Comparison of ENCODE assay signal across 22 cellular contexts in genomic region chr3:40465111-40465407, GRCh38. TPM values are rescaled to one million over a fixed set of nuclear protein-coding genes. Genes with fewer than 3 reads are reported as not detected.
A peak's percentile ranks its signal among the peaks of the same experiment; 100 is the strongest.
DNase-seq lines count a peak whose midpoint lies in the region; ATAC-seq and TF ChIP-seq lines count a peak whose summit lies in the region.
"Had no signal": no experiment of that assay in that cellular context is flagged by ENCODE, and none has a peak within 500 bp of the region (broad histone marks: within the 10 kb centered on the region; RNA-seq: fewer than 3 reads in every experiment).

No MANE protein-coding gene starts in this region.

- H3K27ac ChIP-seq in Panc1 (ENCODE audit: low read length) = no peak overlapping the region
- H3K27ac ChIP-seq: C4-2B, GM23248, heart right ventricle, lower lobe of right lung, psoas muscle, tibial nerve had no signal

- CTCF ChIA-PET in activated CD4-positive, alpha-beta memory T cell treated with anti-CD3 and anti-CD28 coated beads, Interleukin-2, amount 10 ng/mL, durations not matched to agents 7 days and 5 days (lab: Charles Lee) = interaction anchor here (1.0 kb wide), 1 partner anchor 12 kb away, joined by 3 read pairs; the partner anchor contains the start of gene ZNF619
- CTCF ChIA-PET in activated CD4-positive, alpha-beta memory T cell treated with anti-CD3 and anti-CD28 coated beads for 36 hours (lab: Charles Lee) = no interaction called here
- CTCF ChIA-PET in Panc1 (lab: Charles Lee) = no interaction called here

- peak; percentile 46; the same call in 1 of the 2 replicates for ATAC-seq in Panc1
- no peak for ATAC-seq in HG03520 (IDR thresholded peaks at IDR 0.05; ENCODE audit: unreplicated experiment)
- ATAC-seq: heart right ventricle, lower lobe of right lung, psoas muscle had no signal

- H3K4me1 Mint-ChIP-seq in activated CD4-positive, alpha-beta memory T cell treated with anti-CD3 and anti-CD28 coated beads, Interleukin-2, amount 10 ng/mL, durations not matched to agents 7 days and 5 days = peaks cover 43% of the 10 kb centered on the region
- H3K4me1 Mint-ChIP-seq in activated CD4-positive, alpha-beta memory T cell treated with anti-CD3 and anti-CD28 coated beads for 36 hours (ENCODE audit: low read depth) = peaks cover 28% of the 10 kb centered on the region
- H3K4me1 Mint-ChIP-seq in chondrocyte (ENCODE audit: low read depth) (peaks cover 3% of the 10 kb centered on the region), osteocyte (ENCODE audit: unreplicated experiment) (peaks cover 1% of the 10 kb centered on the region)

- DNase-seq in activated CD4-positive, alpha-beta memory T cell treated with anti-CD3 and anti-CD28 coated beads, Interleukin-2, amount 10 ng/mL, durations not matched to agents 7 days and 5 days = no peak
- DNase-seq in activated CD4-positive, alpha-beta memory T cell treated with anti-CD3 and anti-CD28 coated beads for 36 hours = no peak
- DNase-seq in Panc1 (ENCODE audit: low read depth, low spot score) = no peak
- DNase-seq in chondrocyte (ENCODE audit: low spot score) = no peak
- DNase-seq in osteocyte (ENCODE audit: extremely low spot score, unreplicated experiment) = no peak
- no peak for DNase-seq in NCI-H2227 (lab: John Stamatoyannopoulos, UW; ENCODE audit: unreplicated experiment)
- DNase-seq in GM03348 (ENCODE audit: low spot score) = no peak
- DNase-seq: activated T-cell treated with anti-CD3 and anti-CD28 coated beads, Interleukin-2, amount 50 U/mL, for 4 hours; GM23248; heart right ventricle; lower lobe of right lung; MM.1S; naive B cell; NCI-H345; psoas muscle; RPMI8226; spleen had no signal

- H3K27me3 ChIP-seq in Panc1 (ENCODE audit: control insufficient read depth, insufficient read depth, low read length) = no peaks in the 10 kb centered on the region
- H3K27me3 ChIP-seq: heart right ventricle, spleen, tibial nerve had no signal

- no peaks in the 10 kb centered on the region for H3K27me3 Mint-ChIP-seq in activated CD4-positive, alpha-beta memory T cell treated with anti-CD3 and anti-CD28 coated beads, Interleukin-2, amount 10 ng/mL, durations not matched to agents 7 days and 5 days
- no peaks in the 10 kb centered on the region for H3K27me3 Mint-ChIP-seq in activated CD4-positive, alpha-beta memory T cell treated with anti-CD3 and anti-CD28 coated beads for 36 hours
- H3K27me3 Mint-ChIP-seq in chondrocyte (ENCODE audit: low read depth) (no peaks in the 10 kb centered on the region), osteocyte (ENCODE audit: unreplicated experiment) (no peaks in the 10 kb centered on the region)
- H3K27me3 Mint-ChIP-seq: activated CD4-positive, alpha-beta T cell treated with anti-CD3 and anti-CD28 coated beads, Interleukin-2, amount 10 ng/mL, durations not matched to agents 24 days and 14 days; central memory CD8-positive, alpha-beta T cell; naive B cell had no signal

- H3K36me3 Mint-ChIP-seq in activated CD4-positive, alpha-beta memory T cell treated with anti-CD3 and anti-CD28 coated beads, Interleukin-2, amount 10 ng/mL, durations not matched to agents 7 days and 5 days (ENCODE audit: low read depth) = peaks cover 65% of the 10 kb centered on the region
- H3K36me3 Mint-ChIP-seq in activated CD4-positive, alpha-beta memory T cell treated with anti-CD3 and anti-CD28 coated beads for 36 hours = peaks cover 47% of the 10 kb centered on the region
- H3K36me3 Mint-ChIP-seq in chondrocyte (ENCODE audit: low read depth) (peaks cover 26% of the 10 kb centered on the region), osteocyte (ENCODE audit: unreplicated experiment) (peaks cover 33% of the 10 kb centered on the region)

- intact Hi-C loops in activated CD4-positive, alpha-beta memory T cell treated with anti-CD3 and anti-CD28 coated beads for 36 hours (cut with micrococcal nuclease) = no loop called here
- intact Hi-C loops in Panc1 (cut with micrococcal nuclease; ENCODE audit: unreplicated experiment) = no loop called here

- no peak overlapping the region for H3K4me3 Mint-ChIP-seq in activated CD4-positive, alpha-beta memory T cell treated with anti-CD3 and anti-CD28 coated beads, Interleukin-2, amount 10 ng/mL, durations not matched to agents 7 days and 5 days
- H3K4me3 Mint-ChIP-seq in activated CD4-positive, alpha-beta memory T cell treated with anti-CD3 and anti-CD28 coated beads for 36 hours = no peak overlapping the region
- no peak overlapping the region for H3K4me3 Mint-ChIP-seq in chondrocyte (ENCODE audit: unreplicated experiment)
- no peak overlapping the region for H3K4me3 Mint-ChIP-seq in osteocyte (ENCODE audit: unreplicated experiment)
- H3K4me3 Mint-ChIP-seq: activated CD4-positive, alpha-beta T cell treated with anti-CD3 and anti-CD28 coated beads, Interleukin-2, amount 10 ng/mL, durations not matched to agents 24 days and 14 days; naive B cell had no signal

- in situ Hi-C loops in Panc1 (cut with HindIII; ENCODE audit: low pct_unique_long_range_greater_than_20kb, low sequenced_read_pairs) = no loop called here

- no peaks in the 10 kb centered on the region for H3K9me3 ChIP-seq in Panc1 (ENCODE audit: control insufficient read depth, insufficient read depth, low read depth, low read length)
- H3K9me3 ChIP-seq: heart right ventricle, lower lobe of right lung, psoas muscle, spleen, tibial nerve had no signal

- no peak overlapping the region for H3K4me3 ChIP-seq in Panc1 (ENCODE audit: low read depth in 2 of 2, low read length in 2 of 2)
- H3K4me3 ChIP-seq: GM23248, heart right ventricle, lower lobe of right lung, psoas muscle, spleen, tibial nerve had no signal

- no peaks in the 10 kb centered on the region for H3K9me3 Mint-ChIP-seq in activated CD4-positive, alpha-beta memory T cell treated with anti-CD3 and anti-CD28 coated beads, Interleukin-2, amount 10 ng/mL, durations not matched to agents 7 days and 5 days
- no peaks in the 10 kb centered on the region for H3K9me3 Mint-ChIP-seq in activated CD4-positive, alpha-beta memory T cell treated with anti-CD3 and anti-CD28 coated beads for 36 hours
- no peaks in the 10 kb centered on the region for H3K9me3 Mint-ChIP-seq in chondrocyte (ENCODE audit: low read depth)
- H3K9me3 Mint-ChIP-seq in osteocyte (ENCODE audit: unreplicated experiment) = no peaks in the 10 kb centered on the region
- H3K9me3 Mint-ChIP-seq: activated CD4-positive, alpha-beta T cell treated with anti-CD3 and anti-CD28 coated beads, Interleukin-2, amount 10 ng/mL, durations not matched to agents 24 days and 14 days; activated T-cell treated with anti-CD3 and anti-CD28 coated beads, Interleukin-2, amount 50 U/mL, for 4 hours; central memory CD8-positive, alpha-beta T cell; naive B cell had no signal

- peaks cover 16% of the 10 kb centered on the region; the same call in 1 of the 2 replicates for H3K36me3 ChIP-seq in Panc1 (ENCODE audit: control insufficient read depth, insufficient read depth, low read length)

- POLR2A ChIA-PET in activated CD4-positive, alpha-beta memory T cell treated with anti-CD3 and anti-CD28 coated beads, Interleukin-2, amount 10 ng/mL, durations not matched to agents 7 days and 5 days (lab: Charles Lee) = interaction anchor here (0.7 to 3.3 kb wide), 5 partner anchors 9 to 59 kb away, joined by 4 to 19 read pairs (median 13); partner anchors contain the start of gene ZNF619
- POLR2A ChIA-PET in activated CD4-positive, alpha-beta memory T cell treated with anti-CD3 and anti-CD28 coated beads for 36 hours (lab: Charles Lee) = interaction anchor here (1.3 kb wide), 1 partner anchor 8 kb away, joined by 4 read pairs; no protein-coding TSS in a partner anchor
- POLR2A ChIA-PET in Panc1 (lab: Charles Lee) = no interaction called here

- TF ChIP-seq CTCF in Panc1 (IDR thresholded peaks at IDR 0.05) = no peak
- TF ChIP-seq CTCF in chondrocyte (IDR thresholded peaks at IDR 0.05) = no peak
- no peak for TF ChIP-seq CTCF in osteocyte (IDR thresholded peaks at IDR 0.05)

- peak overlapping the region; percentile 4 for H3K27ac Mint-ChIP-seq in activated CD4-positive, alpha-beta memory T cell treated with anti-CD3 and anti-CD28 coated beads, Interleukin-2, amount 10 ng/mL, durations not matched to agents 7 days and 5 days
- no peak overlapping the region for H3K27ac Mint-ChIP-seq in activated CD4-positive, alpha-beta memory T cell treated with anti-CD3 and anti-CD28 coated beads for 36 hours
- H3K27ac Mint-ChIP-seq in chondrocyte (ENCODE audit: unreplicated experiment) = peak overlapping the region; percentile 30
- H3K27ac Mint-ChIP-seq in osteocyte (ENCODE audit: unreplicated experiment) = peak overlapping the region; percentile 19

- H3K4me1 ChIP-seq in Panc1 (ENCODE audit: control insufficient read depth, insufficient read depth, low read length) = no peaks in the 10 kb centered on the region; the same call in 1 of the 2 replicates
- H3K4me1 ChIP-seq: psoas muscle had no signal

- BruUV-seq in Panc1 (replicated peaks; lab: Mats Ljungman, UMichigan) = no TSS peak

RNA-seq across cellular contexts. Expression of gene RPL14, which starts 7.9 kb away (rescaled TPM):
- 1,000 to 10,000 TPM; 1,898 to 2,001 TPM for total RNA-seq in activated CD4-positive, alpha-beta memory T cell treated with anti-CD3 and anti-CD28 coated beads, Interleukin-2, amount 10 ng/mL, durations not matched to agents 7 days and 5 days
- total RNA-seq in activated CD4-positive, alpha-beta memory T cell treated with anti-CD3 and anti-CD28 coated beads for 36 hours = 1,000 to 10,000 TPM; 2,924 to 2,949 TPM
- total RNA-seq in Panc1 (2021; ENCODE audit: unreplicated experiment) = 1,134 TPM
- polyA plus RNA-seq in Panc1 (2012; ENCODE audit: insufficient read length) = 974 TPM
- 1,107 to 1,188 TPM (median 1,159 TPM) in 3 replicates for total RNA-seq in chondrocyte
- 1,629 and 1,726 TPM in 2 replicates for total RNA-seq in osteocyte

RNA-seq across cellular contexts. Expression of gene ZNF619, which starts 11.9 kb away (rescaled TPM):
- 10 to 100 TPM; 10.5 to 10.6 TPM for total RNA-seq in activated CD4-positive, alpha-beta memory T cell treated with anti-CD3 and anti-CD28 coated beads, Interleukin-2, amount 10 ng/mL, durations not matched to agents 7 days and 5 days
- 1 to 10 TPM; 7.4 to 8.3 TPM for total RNA-seq in activated CD4-positive, alpha-beta memory T cell treated with anti-CD3 and anti-CD28 coated beads for 36 hours
- total RNA-seq in Panc1 (2021; ENCODE audit: unreplicated experiment) (1.3 TPM), chondrocyte (3.3 to 5.5 TPM (median 3.7 TPM) in 3 replicates), osteocyte (6.7 and 8.4 TPM in 2 replicates)
- polyA plus RNA-seq in Panc1 (2012; ENCODE audit: insufficient read length) = 0.59 TPM

RNA-seq across cellular contexts. Expression of gene ZNF620, which starts 40.8 kb away (rescaled TPM):
- total RNA-seq in activated CD4-positive, alpha-beta memory T cell treated with anti-CD3 and anti-CD28 coated beads, Interleukin-2, amount 10 ng/mL, durations not matched to agents 7 days and 5 days = 1 to 10 TPM; 6.1 to 6.3 TPM
- total RNA-seq in activated CD4-positive, alpha-beta memory T cell treated with anti-CD3 and anti-CD28 coated beads for 36 hours = 1 to 10 TPM; 2.9 to 3.7 TPM
- total RNA-seq in Panc1 (2021; ENCODE audit: unreplicated experiment) (1.3 TPM), chondrocyte (1.1 to 2.3 TPM (median 2.0 TPM) in 3 replicates), osteocyte (3.7 and 4.8 TPM in 2 replicates)
- polyA plus RNA-seq in Panc1 (2012; ENCODE audit: insufficient read length) = 0.71 TPM

RNA-seq across cellular contexts. Expression of gene ZNF621, which starts 59.7 kb away (rescaled TPM):
- 10 to 100 TPM; 24.9 to 25.7 TPM for total RNA-seq in activated CD4-positive, alpha-beta memory T cell treated with anti-CD3 and anti-CD28 coated beads, Interleukin-2, amount 10 ng/mL, durations not matched to agents 7 days and 5 days
- total RNA-seq in activated CD4-positive, alpha-beta memory T cell treated with anti-CD3 and anti-CD28 coated beads for 36 hours = 10 to 100 TPM; 19.7 to 22.3 TPM
- total RNA-seq in Panc1 (2021; ENCODE audit: unreplicated experiment) (24.9 TPM), chondrocyte (25.3 to 27.0 TPM (median 26.0 TPM) in 3 replicates), osteocyte (27.9 and 30.8 TPM in 2 replicates)
- polyA plus RNA-seq in Panc1 (2012; ENCODE audit: insufficient read length) = 11.5 TPM
